Comparison of ENCODE assay signal across 8 cellular contexts in the genomic region with DNA sequence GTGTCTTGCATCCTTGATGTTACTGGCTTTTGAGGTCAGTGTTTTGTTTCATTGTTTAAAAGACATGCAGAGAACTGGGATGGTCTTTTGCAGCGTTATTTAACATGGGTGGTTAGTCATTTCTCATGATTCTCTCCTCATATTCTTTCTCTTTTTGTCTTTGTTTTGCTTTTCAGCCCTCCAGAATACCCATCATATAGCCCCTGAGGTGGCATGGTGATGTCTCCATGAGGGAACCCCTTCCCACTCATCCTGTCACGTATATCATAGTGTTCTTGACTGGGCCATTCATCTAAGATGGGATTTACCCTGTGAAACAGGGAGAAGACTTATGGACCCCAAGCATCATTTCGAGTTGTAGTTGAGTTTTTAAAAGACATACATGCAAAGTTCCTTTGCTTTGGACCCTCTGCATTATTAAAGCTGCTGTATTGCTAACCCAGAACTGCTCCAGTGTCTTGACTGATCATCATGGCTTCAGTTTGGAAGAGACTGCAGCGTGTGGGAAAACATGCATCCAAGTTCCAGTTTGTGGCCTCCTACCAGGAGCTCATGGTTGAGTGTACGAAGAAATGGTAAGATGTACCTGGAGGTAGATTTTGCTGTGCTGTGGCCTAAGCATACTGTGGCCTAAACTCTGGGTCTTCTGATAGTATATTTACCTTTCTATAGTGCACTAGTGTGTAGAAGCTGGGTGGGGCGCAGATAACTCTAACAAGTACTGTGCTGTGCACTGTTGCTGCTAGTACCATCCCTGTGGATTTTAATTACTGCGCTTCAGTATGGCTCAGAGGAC. TPM values are rescaled to one million over a fixed set of nuclear protein-coding genes. Genes with fewer than 3 reads are reported as not detected.
DNase-seq lines count a peak whose midpoint lies in the region; ATAC-seq, FAIRE-seq and TF ChIP-seq lines count a peak whose summit lies in the region.

No MANE protein-coding gene starts in this region.

- H3K4me3 ChIP-seq in OCI-LY7 (ENCODE audit: low read depth, low read length, poor library complexity, severe bottlenecking) (peak overlapping the region; percentile 87), esophagus (ENCODE audit: low read depth in 1 of 2, low read length in 2 of 2) (peak overlapping the region; percentile 79 to 91)

- ATAC-seq in GM18870 (IDR thresholded peaks at IDR 0.05; ENCODE audit: unreplicated experiment) = no peak
- ATAC-seq in HG03520 (IDR thresholded peaks at IDR 0.05; ENCODE audit: unreplicated experiment) = no peak

- peaks cover 33% of the 10 kb centered on the region; the same call in 1 of the 2 replicates for H3K79me2 ChIP-seq in OCI-LY7 (ENCODE audit: insufficient read depth, low read depth, low read length)

- TF ChIP-seq CTCF in OCI-LY7 (conservative IDR thresholded peaks at IDR 0.05; ENCODE audit: low read length) = no peak

- H3K27me3 ChIP-seq in esophagus (ENCODE audit: control insufficient read depth in 1 of 2, insufficient read depth in 2 of 2, low read length in 2 of 2) = no peaks in the 10 kb centered on the region

- H2AFZ ChIP-seq in OCI-LY7 (ENCODE audit: low read length) = peak overlapping the region; percentile 80; the same call in 1 of the 2 replicates

- H3K36me3 ChIP-seq in OCI-LY7 (ENCODE audit: insufficient read depth, low read length) (peaks cover 44% of the 10 kb centered on the region), esophagus (ENCODE audit: control insufficient read depth in 2 of 2, insufficient read depth in 2 of 2, low read length in 1 of 2) (no peaks in the 10 kb centered on the region)

- CTCF ChIA-PET in OCI-LY7 (lab: Charles Lee; ENCODE audit: unreplicated experiment) = no interaction called here

- H3K27ac ChIP-seq in OCI-LY7 (ENCODE audit: low read depth, low read length, poor library complexity, severe bottlenecking) (no peak overlapping the region), esophagus (ENCODE audit: low read depth in 2 of 2, low read length in 1 of 2) (peak overlapping the region; percentile 79 to 95)

- intact Hi-C loops in OCI-LY7 (cut with micrococcal nuclease; ENCODE audit: unreplicated experiment) = no loop called here

- POLR2A ChIA-PET in OCI-LY7 (lab: Charles Lee) = no interaction called here

- 0 out of 2 replicates have a peak, but pooled peaks cover 4% of the 10 kb centered on the region for H3K9me3 ChIP-seq in OCI-LY7 (ENCODE audit: low read length)
- no peaks in the 10 kb centered on the region for H3K9me3 ChIP-seq in esophagus (ENCODE audit: control insufficient read depth in 2 of 2, insufficient read depth in 1 of 2, low read depth in 1 of 2, low read length in 1 of 2)

- no TSS peak for BruUV-seq in OCI-LY7 (replicated peaks; lab: Mats Ljungman, UMichigan)

- peak; percentile 57 for FAIRE-seq in GM12891 (lab: Jason Lieb, UNC)

- H3K9me2 ChIP-seq in OCI-LY7 (ENCODE audit: insufficient read depth, low read length) = no peaks in the 10 kb centered on the region

- H3K4me2 ChIP-seq in OCI-LY7 (ENCODE audit: low read length) = peak overlapping the region; percentile 74

- 50 to 52% methylated on average over 7 of the region's 7 CpGs for WGBS in esophagus, 2 donors

- H3K4me1 ChIP-seq in OCI-LY7 (ENCODE audit: insufficient read depth, low read length, poor library complexity, severe bottlenecking) (peaks cover 30% of the 10 kb centered on the region), esophagus (ENCODE audit: control insufficient read depth in 2 of 2, insufficient read depth in 2 of 2, low read length in 1 of 2) (no peaks in the 10 kb centered on the region)

- no peak for TF ChIP-seq POLR2A in GM12891 (IDR thresholded peaks at IDR 0.05; ENCODE audit: low read depth, low read length)

- DNase-seq in GM12891 (ENCODE audit: insufficient read length, low spot score) (no peak), OCI-LY7 (ENCODE audit: low spot score) (no peak), retina (peak; percentile 47), midbrain (lab: John Stamatoyannopoulos, UW) (no peak), glomerular visceral epithelial cell (ENCODE audit: extremely low spot score) (no peak)

- no peaks in the 10 kb centered on the region for H4K20me1 ChIP-seq in OCI-LY7 (ENCODE audit: insufficient read depth, low read length)

TF ChIP-seq in GM12891, 5 proteins besides CTCF, POLR2A, EP300 and RAD21:
- TF ChIP-seq TAF1 (IDR thresholded peaks at IDR 0.05; ENCODE audit: low read depth, low read length) = no peak
- no peak for TF ChIP-seq POLR2AphosphoS5 (IDR thresholded peaks at IDR 0.05; ENCODE audit: low read depth, low read length)
- TF ChIP-seq PAX5 (IDR thresholded peaks at IDR 0.05; ENCODE audit: insufficient read depth, low read length, severe bottlenecking) = no peak
- no peak for TF ChIP-seq SPI1 (IDR thresholded peaks at IDR 0.05; ENCODE audit: low read depth, low read length)
- no peak for TF ChIP-seq POU2F2 (IDR thresholded peaks at IDR 0.05; ENCODE audit: low read depth, low read length)

RNA-seq across cellular contexts. Expression of a gene that starts 1.4 kb away (rescaled TPM):
- polyA plus RNA-seq in GM12891 (2012; ENCODE audit: low read depth, missing spikeins) = 11.5 TPM
- 26.8 and 33.3 TPM in 2 replicates for total RNA-seq in OCI-LY7 (2014; rRNA removed; shearing (Covaris generic))
- total RNA-seq in OCI-LY7 (2022) = 34.1 and 34.4 TPM in 2 replicates
- 10 to 100 TPM; 14.1 to 28.9 TPM for polyA plus RNA-seq in esophagus
